1 cellular context compared by ENCODE assay signal in genomic region chr5:169165052-169165451, GRCh38.
TF ChIP-seq lines count a peak whose summit lies in the region.

No MANE protein-coding gene starts in this region.

TF ChIP-seq in SK-N-SH, 30 proteins besides CTCF, POLR2A, EP300 and RAD21 (continued from another document):
- TF ChIP-seq, protein P1, sequence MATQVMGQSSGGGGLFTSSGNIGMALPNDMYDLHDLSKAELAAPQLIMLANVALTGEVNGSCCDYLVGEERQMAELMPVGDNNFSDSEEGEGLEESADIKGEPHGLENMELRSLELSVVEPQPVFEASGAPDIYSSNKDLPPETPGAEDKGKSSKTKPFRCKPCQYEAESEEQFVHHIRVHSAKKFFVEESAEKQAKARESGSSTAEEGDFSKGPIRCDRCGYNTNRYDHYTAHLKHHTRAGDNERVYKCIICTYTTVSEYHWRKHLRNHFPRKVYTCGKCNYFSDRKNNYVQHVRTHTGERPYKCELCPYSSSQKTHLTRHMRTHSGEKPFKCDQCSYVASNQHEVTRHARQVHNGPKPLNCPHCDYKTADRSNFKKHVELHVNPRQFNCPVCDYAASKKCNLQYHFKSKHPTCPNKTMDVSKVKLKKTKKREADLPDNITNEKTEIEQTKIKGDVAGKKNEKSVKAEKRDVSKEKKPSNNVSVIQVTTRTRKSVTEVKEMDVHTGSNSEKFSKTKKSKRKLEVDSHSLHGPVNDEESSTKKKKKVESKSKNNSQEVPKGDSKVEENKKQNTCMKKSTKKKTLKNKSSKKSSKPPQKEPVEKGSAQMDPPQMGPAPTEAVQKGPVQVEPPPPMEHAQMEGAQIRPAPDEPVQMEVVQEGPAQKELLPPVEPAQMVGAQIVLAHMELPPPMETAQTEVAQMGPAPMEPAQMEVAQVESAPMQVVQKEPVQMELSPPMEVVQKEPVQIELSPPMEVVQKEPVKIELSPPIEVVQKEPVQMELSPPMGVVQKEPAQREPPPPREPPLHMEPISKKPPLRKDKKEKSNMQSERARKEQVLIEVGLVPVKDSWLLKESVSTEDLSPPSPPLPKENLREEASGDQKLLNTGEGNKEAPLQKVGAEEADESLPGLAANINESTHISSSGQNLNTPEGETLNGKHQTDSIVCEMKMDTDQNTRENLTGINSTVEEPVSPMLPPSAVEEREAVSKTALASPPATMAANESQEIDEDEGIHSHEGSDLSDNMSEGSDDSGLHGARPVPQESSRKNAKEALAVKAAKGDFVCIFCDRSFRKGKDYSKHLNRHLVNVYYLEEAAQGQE (IDR thresholded peaks at IDR 0.05; ENCODE audit: low read depth, low read length) = no peak
- no peak for TF ChIP-seq TAF1 (IDR thresholded peaks at IDR 0.05; ENCODE audit: borderline replicate concordance, low read depth, low read length)
TF ChIP-seq in SK-N-SH: peak in this region for 0.
